Comparison of ENCODE assay signal across 9 cellular contexts in genomic region chr3:191499307-191500125, GRCh38. TPM values are rescaled to one million over a fixed set of nuclear protein-coding genes. Genes with fewer than 3 reads are reported as not detected.
DNase-seq lines count a peak whose midpoint lies in the region; ATAC-seq and TF ChIP-seq lines count a peak whose summit lies in the region.
"Had no signal": no experiment of that assay in that cellular context is flagged by ENCODE, and none has a peak within 500 bp of the region (broad histone marks: within the 10 kb centered on the region; RNA-seq: fewer than 3 reads in every experiment).

No MANE protein-coding gene starts in this region.

- TF ChIP-seq CTCF in chondrocyte (IDR thresholded peaks at IDR 0.05) (no peak), gastrocnemius medialis (IDR thresholded peaks at IDR 0.05 in 4 of 5, conservative IDR thresholded peaks at IDR 0.05 in 1 of 5) (no peak)

- H3K4me3 Mint-ChIP-seq in chondrocyte (ENCODE audit: unreplicated experiment): peak overlapping the region; percentile 44

- no peaks in the 10 kb centered on the region for H3K27me3 ChIP-seq in muscle layer of duodenum (ENCODE audit: low read depth, low read length)
- H3K27me3 ChIP-seq in gastrocnemius medialis: no peaks in the 10 kb centered on the region

- H3K36me3 ChIP-seq in muscle layer of duodenum (ENCODE audit: control insufficient read depth in 1 of 2, insufficient read depth in 2 of 2, low read length in 2 of 2) (no peaks in the 10 kb centered on the region), gastrocnemius medialis (no peaks in the 10 kb centered on the region)

- H3K9me3 ChIP-seq in muscle layer of duodenum (ENCODE audit: control insufficient read depth in 1 of 2, low read length in 2 of 2): no peaks in the 10 kb centered on the region
- no peaks in the 10 kb centered on the region for H3K9me3 ChIP-seq in gastrocnemius medialis

- no peaks in the 10 kb centered on the region for H3K36me3 Mint-ChIP-seq in chondrocyte (ENCODE audit: low read depth)

- H3K27me3 Mint-ChIP-seq in chondrocyte (ENCODE audit: low read depth): peaks cover 4% of the 10 kb centered on the region

- DNase-seq in AG20443 (ENCODE audit: low spot score) (peak; percentile 58), NCI-H2081 treated with DMSO at 0.1 percent for 48 hours (lab: John Stamatoyannopoulos, UW) (peak; percentile 59), chondrocyte (ENCODE audit: low spot score) (no peak), GDM1 (lab: John Stamatoyannopoulos, UW) (no peak), gastrocnemius medialis (no peak)
- DNase-seq in stimulated activated CD4-positive, alpha-beta T cell treated with anti-CD3 and anti-CD28 coated beads, Interleukin-1b, Interleukin-23, amount 100 ng/mL, for 48 hours: no peak

- in situ Hi-C loops in gastrocnemius medialis (cut with MboI; ENCODE audit: low sequenced_read_pairs in 4 of 4): no loop called here

- no peak for ATAC-seq in HG02981 (IDR thresholded peaks at IDR 0.05; ENCODE audit: unreplicated experiment)
- ATAC-seq in gastrocnemius medialis: no peak

- H3K4me3 ChIP-seq in muscle layer of duodenum (ENCODE audit: low read depth in 1 of 2, low read length in 2 of 2) (peak overlapping the region; percentile 1 to 19), gastrocnemius medialis (no peak overlapping the region)

- H3K27ac ChIP-seq in muscle layer of duodenum (ENCODE audit: low read length) (no peak overlapping the region), gastrocnemius medialis (no peak overlapping the region)

- H3K4me1 ChIP-seq in muscle layer of duodenum (ENCODE audit: control insufficient read depth in 1 of 2, insufficient read depth in 2 of 2, low read length in 2 of 2) (peaks cover 0 to 8% of the 10 kb centered on the region in 2 donors), gastrocnemius medialis (no peaks in the 10 kb centered on the region)

- H3K4me1 Mint-ChIP-seq in chondrocyte (ENCODE audit: low read depth): peaks cover 8% of the 10 kb centered on the region

- no peak for TF ChIP-seq POLR2A in gastrocnemius medialis (IDR thresholded peaks at IDR 0.05)

- no peak overlapping the region for H3K27ac Mint-ChIP-seq in chondrocyte (ENCODE audit: unreplicated experiment)

- peaks cover 3% of the 10 kb centered on the region for H3K9me3 Mint-ChIP-seq in chondrocyte (ENCODE audit: low read depth)

- intact Hi-C loops in gastrocnemius medialis (cut with DNase I; ENCODE audit: low total_unique reads): no loop called here

RNA-seq across cellular contexts. Expression of gene PYDC2, which starts 38.6 kb away (rescaled TPM):
- total RNA-seq in chondrocyte: not detected in 3 replicates
- not detected for total RNA-seq in gastrocnemius medialis
- total RNA-seq: dermis microvascular lymphatic vessel endothelial cell had no signal

Comparison
In these comparisons a context has a peak if more than half of its experiments do, and no peak if none do; other contexts are left out.
1. DNase-seq: peak in AG20443 (single experiment) and NCI-H2081 treated with DMSO at 0.1 percent for 48 hours (single experiment); none in chondrocyte (single experiment), GDM1 (single experiment), stimulated activated CD4-positive, alpha-beta T cell treated with anti-CD3 and anti-CD28 coated beads, Interleukin-1b, Interleukin-23, amount 100 ng/mL, for 48 hours (single experiment) and gastrocnemius medialis (0 of 2).
2. H3K4me3 ChIP-seq: peak in muscle layer of duodenum (2 of 2); none in gastrocnemius medialis (0 of 4).